ENCODE assay signal across 35 cellular contexts in genomic region chr5:151632941-151633340, GRCh38. TPM values are rescaled to one million over a fixed set of nuclear protein-coding genes. Genes with fewer than 3 reads are reported as not detected.
"Had no signal": no experiment of that assay in that cellular context is flagged by ENCODE, and none has a peak within 500 bp of the region (broad histone marks: within the 10 kb centered on the region; RNA-seq: fewer than 3 reads in every experiment).

No MANE protein-coding gene starts in this region.

- H3K27ac ChIP-seq: brain microvascular endothelial cell, cardiac muscle cell, VCaP had no signal

- H3K27me3 ChIP-seq: brain microvascular endothelial cell, cardiac muscle cell had no signal

- H3K4me3 ChIP-seq: cardiac muscle cell, K562, MG63 had no signal

- H3K36me3 ChIP-seq: brain microvascular endothelial cell, cardiac muscle cell, MG63 had no signal

- ATAC-seq: activated CD8-positive, alpha-beta memory T cell treated with anti-CD3 and anti-CD28 coated beads, Interleukin-2, amount 10 ng/mL, durations not matched to agents 7 days and 5 days; activated T-cell treated with anti-CD3 and anti-CD28 coated beads, Interleukin-2, amount 50 U/mL, for 72 hours; activated T-helper 17 cell treated with anti-CD3 and anti-CD28 coated beads, Interleukin-2, amount 50 U/mL, for 72 hours had no signal

- DNase-seq: activated B cell treated with CpG ODN at 0.5 μM for 24 hours; activated CD4-positive, alpha-beta memory T cell treated with anti-CD3 and anti-CD28 coated beads, Interleukin-2, amount 10 ng/mL, durations not matched to agents 7 days and 5 days; activated CD4-positive, alpha-beta T cell treated with anti-CD3 and anti-CD28 coated beads for 4 hours; activated CD4-positive, alpha-beta T cell treated with anti-CD3 and anti-CD28 coated beads, Interleukin-2, amount 50 U/mL, for 1 hour; activated CD4-positive, CD25-positive, alpha-beta regulatory T cell treated with anti-CD3 and anti-CD28 coated beads, Interleukin-2, amount 50 U/mL, for 72 hours; activated CD8-positive, alpha-beta memory T cell treated with anti-CD3 and anti-CD28 coated beads for 24 hours; activated CD8-positive, alpha-beta memory T cell treated with anti-CD3 and anti-CD28 coated beads, Interleukin-2, amount 10 ng/mL, durations not matched to agents 7 days and 5 days; activated CD8-positive, alpha-beta memory T cell treated with anti-CD3 and anti-CD28 coated beads, Interleukin-2, amount 50 U/mL, for 48 hours; activated effector memory CD4-positive, alpha-beta T cell treated with anti-CD3 and anti-CD28 coated beads, Interleukin-2, amount 50 U/mL, for 16 hours; activated naive CD4-positive, alpha-beta T cell; activated naive CD4-positive, alpha-beta T cell treated with anti-CD3 and anti-CD28 coated beads, Interleukin-2, amount 50 U/mL, for 16 hours; activated naive CD8-positive, alpha-beta T cell treated with anti-CD3 and anti-CD28 coated beads for 36 hours; activated T-cell treated with anti-CD3 and anti-CD28 coated beads, Interleukin-2, amount 50 U/mL, for 72 hours; amniotic stem cell; aorta; brain microvascular endothelial cell; Karpas-422; MG63; NCI-H1092; NCI-H1436 treated with DMSO at 0.1 percent for 48 hours; NCI-H1694 treated with DMSO at 0.1 percent for 48 hours; NCI-H2029; NCI-H345; NCI-H524 treated with DMSO at 0.1 percent for 48 hours; SW 1271; T-helper 1 cell; T-helper 2 cell; T-helper 9 cell had no signal

RNA-seq across cellular contexts. Expression of gene FAT2, which starts 41.8 kb away (rescaled TPM):
- total RNA-seq: activated CD4-positive, alpha-beta memory T cell treated with anti-CD3 and anti-CD28 coated beads, Interleukin-2, amount 10 ng/mL, durations not matched to agents 7 days and 5 days; activated CD8-positive, alpha-beta memory T cell treated with anti-CD3 and anti-CD28 coated beads, Interleukin-2, amount 10 ng/mL, durations not matched to agents 7 days and 5 days; activated naive CD8-positive, alpha-beta T cell treated with anti-CD3 and anti-CD28 coated beads for 36 hours; activated T-cell treated with anti-CD3 and anti-CD28 coated beads, Interleukin-2, amount 50 U/mL, for 72 hours; activated T-helper 17 cell treated with anti-CD3 and anti-CD28 coated beads, Interleukin-2, amount 50 U/mL, for 72 hours; K562; NCI-H460; Right ventricle myocardium inferior; RPMI7951 had no signal
- polyA plus RNA-seq: aorta, K562 had no signal

RNA-seq across cellular contexts. Expression of gene SPARC, which starts 53.8 kb away (rescaled TPM):
- total RNA-seq: activated B cell treated with CpG ODN at 0.5 μM for 24 hours; activated T-cell treated with anti-CD3 and anti-CD28 coated beads, Interleukin-2, amount 50 U/mL, for 72 hours had no signal
